In the genomic region with DNA sequence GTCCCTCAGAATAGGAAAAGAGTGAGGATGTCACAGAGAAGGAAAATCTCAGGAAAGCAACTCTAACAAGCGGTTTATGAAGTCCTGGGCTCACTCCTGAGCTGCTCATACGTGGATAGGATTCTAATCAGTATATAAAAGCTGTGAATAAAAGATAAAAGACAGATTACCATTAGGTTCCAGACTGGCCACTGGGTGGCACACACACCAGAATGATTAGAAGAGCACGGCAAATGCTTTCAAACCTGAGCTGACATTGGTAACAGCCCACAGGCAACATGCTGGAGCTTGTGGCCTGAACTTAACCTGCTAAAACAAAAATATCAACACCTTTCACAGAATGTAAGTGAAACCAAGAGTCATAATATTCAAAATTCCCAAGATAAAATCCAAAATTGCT, we compare ENCODE assay signal across 8 cellular contexts.
DNase-seq lines count a peak whose midpoint lies in the region; TF ChIP-seq lines count a peak whose summit lies in the region.

No MANE protein-coding gene starts in this region.

- DNase-seq in NCI-H2081 (lab: John Stamatoyannopoulos, UW) (peak; percentile 25 to 30), NCI-H2081 treated with DMSO at 0.1 percent for 48 hours (lab: John Stamatoyannopoulos, UW) (no peak), HEK293T (ENCODE audit: extremely low spot score) (peak; percentile 31), NCI-H748 treated with DMSO at 0.1 percent for 48 hours (lab: John Stamatoyannopoulos, UW) (peak; percentile 1), erythroblast (lab: John Stamatoyannopoulos, UW) (peak; percentile 3 to 4), middle frontal gyrus (ENCODE audit: extremely low spot score, low spot score) (no peak), AG08395 (ENCODE audit: low spot score) (no peak)
- peak; percentile 52 for DNase-seq in stimulated activated CD4-positive, alpha-beta T cell treated with anti-CD3 and anti-CD28 coated beads, Interleukin-15, amount 100 ng/mL, for 24 hours

- no peak for TF ChIP-seq POLR2A in erythroblast (IDR thresholded peaks at IDR 0.05; ENCODE audit: low read length)

- CTCF ChIA-PET in HEK293T (lab: Yijun Ruan, JAX) = interaction anchor here (0.6 to 1.1 kb wide), 6 partner anchors 9 to 547 kb away, joined by 3 to 5 read pairs (median 3); no protein-coding TSS in a partner anchor

- POLR2A ChIA-PET in HEK293T (lab: Yijun Ruan, JAX) = no interaction called here

TF ChIP-seq in HEK293T, 16 proteins besides CTCF, POLR2A, EP300 and RAD21:
- TF ChIP-seq CTBP1 (IDR thresholded peaks at IDR 0.05; ENCODE audit: borderline replicate concordance) (no peak), ELF4 (IDR thresholded peaks at IDR 0.05) (no peak), BHLHE40 (IDR thresholded peaks at IDR 0.05; ENCODE audit: borderline replicate concordance) (no peak), ZNF384 (IDR thresholded peaks at IDR 0.05) (no peak), TARDBP (IDR thresholded peaks at IDR 0.05) (no peak), ARNT (IDR thresholded peaks at IDR 0.05) (no peak), L3MBTL2 (conservative IDR thresholded peaks at IDR 0.05) (no peak)

Comparison
In these comparisons a context has a peak if more than half of its experiments do, and no peak if none do; other contexts are left out.
1. DNase-seq: peak in NCI-H2081 (2 of 2), HEK293T (single experiment), NCI-H748 treated with DMSO at 0.1 percent for 48 hours (single experiment), erythroblast (2 of 2) and stimulated activated CD4-positive, alpha-beta T cell treated with anti-CD3 and anti-CD28 coated beads, Interleukin-15, amount 100 ng/mL, for 24 hours (single experiment); none in NCI-H2081 treated with DMSO at 0.1 percent for 48 hours (single experiment), middle frontal gyrus (single experiment) and AG08395 (single experiment).